8 cellular contexts compared by ENCODE assay signal in genomic region chr20:20052074-20052970, GRCh38. TPM values are rescaled to one million over a fixed set of nuclear protein-coding genes. Genes with fewer than 3 reads are reported as not detected.
DNase-seq lines count a peak whose midpoint lies in the region; ATAC-seq and TF ChIP-seq lines count a peak whose summit lies in the region.

CFAP61 (plus strand) TSS chr20:20052532; CDS start chr20:20056654, 4,122 bp downstream.
CRNKL1 (minus strand) TSS chr20:20052466; CDS start chr20:20052342, 124 bp downstream.

- peaks cover 25% of the 10 kb centered on the region for H3K36me3 Mint-ChIP-seq in activated naive CD8-positive, alpha-beta T cell treated with anti-CD3 and anti-CD28 coated beads for 36 hours

- peak within 1 kb of the TSS; percentile 99 for H3K4me3 Mint-ChIP-seq in activated naive CD8-positive, alpha-beta T cell treated with anti-CD3 and anti-CD28 coated beads for 36 hours

- ATAC-seq in HG02623 (IDR thresholded peaks at IDR 0.05; ENCODE audit: unreplicated experiment): peak; percentile 93
- peak; percentile 99 for ATAC-seq in SK-N-SH treated with all-trans-retinoic acid at 6 μM for 48 hours

- no peaks in the 10 kb centered on the region for H3K9me3 Mint-ChIP-seq in activated naive CD8-positive, alpha-beta T cell treated with anti-CD3 and anti-CD28 coated beads for 36 hours

- H3K27me3 Mint-ChIP-seq in activated naive CD8-positive, alpha-beta T cell treated with anti-CD3 and anti-CD28 coated beads for 36 hours: no peaks in the 10 kb centered on the region

- peak within 1 kb of the TSS; percentile 48 for H3K27ac ChIP-seq in temporal lobe (ENCODE audit: low read depth, low read length)

- DNase-seq in GM10266 (ENCODE audit: extremely low spot score) (peak; percentile 87), NCI-H1092 treated with DMSO at 0.1 percent for 48 hours (lab: John Stamatoyannopoulos, UW) (peak; percentile 95), glomerular visceral epithelial cell (ENCODE audit: extremely low spot score) (peak; percentile 97), occipital lobe (lab: John Stamatoyannopoulos, UW) (peak; percentile 94)
- peak; percentile 96 for DNase-seq in activated naive CD8-positive, alpha-beta T cell treated with anti-CD3 and anti-CD28 coated beads for 36 hours

- no peak for TF ChIP-seq CTCF in GM10266 (IDR thresholded peaks at IDR 0.05; ENCODE audit: control insufficient read depth, insufficient read depth, low read depth, missing control alignments)

- H3K27ac Mint-ChIP-seq in activated naive CD8-positive, alpha-beta T cell treated with anti-CD3 and anti-CD28 coated beads for 36 hours: peak within 1 kb of the TSS; percentile 97

- H3K4me1 Mint-ChIP-seq in activated naive CD8-positive, alpha-beta T cell treated with anti-CD3 and anti-CD28 coated beads for 36 hours: peaks cover 8% of the 10 kb centered on the region

TF ChIP-seq in SK-N-SH treated with all-trans-retinoic acid at 6 μM for 48 hours, 23 proteins besides CTCF, POLR2A, EP300 and RAD21:
- no peak for TF ChIP-seq CSRNP3 (CRISPR knock-in tag; IDR thresholded peaks at IDR 0.05)
- no peak for TF ChIP-seq ISL1 (CRISPR knock-in tag; IDR thresholded peaks at IDR 0.05)
- no peak for TF ChIP-seq PATZ1 (CRISPR knock-in tag; IDR thresholded peaks at IDR 0.05; ENCODE audit: borderline replicate concordance)
- TF ChIP-seq ZFP3 (CRISPR knock-in tag; IDR thresholded peaks at IDR 0.05): no peak
- TF ChIP-seq POU6F1 (CRISPR knock-in tag; IDR thresholded peaks at IDR 0.05; ENCODE audit: borderline replicate concordance, low read depth): no peak

RNA-seq across cellular contexts. Expression of gene CFAP61, which starts in this region (rescaled TPM):
- total RNA-seq in activated naive CD8-positive, alpha-beta T cell treated with anti-CD3 and anti-CD28 coated beads for 36 hours: not detected
- 3.1 TPM for total RNA-seq in occipital lobe
- 2.5 TPM for total RNA-seq in temporal lobe

RNA-seq across cellular contexts. Expression of gene CRNKL1, which starts in this region (rescaled TPM):
- total RNA-seq in activated naive CD8-positive, alpha-beta T cell treated with anti-CD3 and anti-CD28 coated beads for 36 hours: 10 to 100 TPM; 26.7 to 28.8 TPM
- total RNA-seq in occipital lobe: 66.6 TPM
- 53.6 TPM for total RNA-seq in temporal lobe

Comparison
In these comparisons a context has a peak if more than half of its experiments do, and no peak if none do; other contexts are left out.
1. Peak in every context shown above with its lines: DNase-seq, ATAC-seq and H3K27ac ChIP-seq.